7 cellular contexts compared by ENCODE assay signal in genomic region chr12:6201199-6201608, GRCh38. TPM values are rescaled to one million over a fixed set of nuclear protein-coding genes. Genes with fewer than 3 reads are reported as not detected.
DNase-seq lines count a peak whose midpoint lies in the region; ATAC-seq and TF ChIP-seq lines count a peak whose summit lies in the region.

No MANE protein-coding gene starts in this region.

- H3K36me3 ChIP-seq in HUES6 (ENCODE audit: control insufficient read depth, insufficient read depth, low read length) (peaks cover 14% of the 10 kb centered on the region), psoas muscle (ENCODE audit: insufficient read depth in 1 of 2, low read depth in 1 of 2) (no peaks in the 10 kb centered on the region)

- in situ Hi-C loops in SK-MEL-5 (cut with HindIII; ENCODE audit: low pct_unique_long_range_greater_than_20kb, low sequenced_read_pairs): no loop called here

- H3K4me1 ChIP-seq in HUES6 (ENCODE audit: control insufficient read depth, insufficient read depth, low read length) (peaks cover 75% of the 10 kb centered on the region), psoas muscle (peaks cover 25% of the 10 kb centered on the region)

- no peaks in the 10 kb centered on the region for H3K9me3 ChIP-seq in HUES6 (ENCODE audit: control insufficient read depth, insufficient read depth, low read depth, low read length)
- no peaks in the 10 kb centered on the region for H3K9me3 ChIP-seq in psoas muscle

- ATAC-seq in psoas muscle (peak; percentile 49 to 64 (median 56)), HG03565 (IDR thresholded peaks at IDR 0.05; ENCODE audit: unreplicated experiment) (no peak), GM18907 (IDR thresholded peaks at IDR 0.05; ENCODE audit: unreplicated experiment) (no peak)

- TF ChIP-seq CTCF in foreskin fibroblast (IDR thresholded peaks at IDR 0.05; ENCODE audit: low read depth, low read length) (no peak), psoas muscle (IDR thresholded peaks at IDR 0.05) (no peak), GM10248 (IDR thresholded peaks at IDR 0.05; ENCODE audit: control extremely low read depth, extremely low read depth, low read depth, missing control alignments) (no peak)

- H3K27ac ChIP-seq in HUES6 (ENCODE audit: low read depth, low read length) (peak overlapping the region; percentile 78), psoas muscle (peak overlapping the region; percentile 77)

- 13 to 23% (median 19%) methylated on average over 12 to 15 of the region's 15 CpGs for WGBS in psoas muscle, 3 donors

- CTCF ChIA-PET in GM10248 (lab: Yijun Ruan, JAX): interaction anchor here (1.2 to 2.0 kb wide), 4 partner anchors 27 to 78 kb away, joined by 3 to 10 read pairs (median 4); no protein-coding TSS in a partner anchor

- intact Hi-C loops in psoas muscle (cut with DNase I): loop anchor here in 1 of 2 donors (1.0 to 10.0 kb wide), 2 partner anchors 28 to 264 kb away; no protein-coding TSS in a partner anchor

- DNase-seq in SK-MEL-5 (ENCODE audit: low read depth, low spot score): peak; percentile 28
- peak in 1 of 2 donors; percentile 20 for DNase-seq in foreskin fibroblast
- DNase-seq in psoas muscle: peak; percentile 31 to 62
- no peak for DNase-seq in GM10248 (ENCODE audit: extremely low spot score)

- H3K9ac ChIP-seq in HUES6 (ENCODE audit: low read length): peak overlapping the region; percentile 88

- peak overlapping the region; percentile 93 for H3K4me3 ChIP-seq in HUES6 (ENCODE audit: low read depth, low read length)
- peak overlapping the region; percentile 89 to 91 for H3K4me3 ChIP-seq in foreskin fibroblast (ENCODE audit: low read depth in 1 of 2, low read length in 2 of 2)
- H3K4me3 ChIP-seq in psoas muscle: peak overlapping the region; percentile 79

- POLR2A ChIA-PET in GM10248 (lab: Yijun Ruan, JAX): no interaction called here

- H3K27me3 ChIP-seq in HUES6 (ENCODE audit: control insufficient read depth, insufficient read depth, low read length) (peaks cover 21% of the 10 kb centered on the region), psoas muscle (ENCODE audit: insufficient read depth in 3 of 3, low read length in 2 of 3) (no peaks in the 10 kb centered on the region)

RNA-seq across cellular contexts. Expression of gene CD9, which starts 1.0 kb away (rescaled TPM):
- total RNA-seq in SK-MEL-5 (2014; rRNA removed; shearing (Covaris generic)): 156 and 174 TPM in 2 replicates
- 231 and 251 TPM in 2 replicates for polyA plus RNA-seq in SK-MEL-5 (2015; cell fraction: cytosol; rRNA removed)
- polyA plus RNA-seq in SK-MEL-5 (2015; cell fraction: nucleus; rRNA removed): 42.1 and 52.7 TPM in 2 replicates
- 10 to 100 TPM; 23.0 to 40.2 (median 30.6) TPM for total RNA-seq in psoas muscle
- polyA plus RNA-seq in psoas muscle: 10 to 100 TPM; 26.1 to 90.9 (median 45.4) TPM

Comparison
In these comparisons a context has a peak if more than half of its experiments do, and no peak if none do; other contexts are left out.
1. ATAC-seq: peak in psoas muscle (4 of 4); none in HG03565 (single experiment) and GM18907 (single experiment).
2. Peak in every context shown above with its lines, with median percentiles within 50 percentile points of each other: H3K4me3 ChIP-seq.